ENCODE assay signal across 33 cellular contexts in the genomic region with DNA sequence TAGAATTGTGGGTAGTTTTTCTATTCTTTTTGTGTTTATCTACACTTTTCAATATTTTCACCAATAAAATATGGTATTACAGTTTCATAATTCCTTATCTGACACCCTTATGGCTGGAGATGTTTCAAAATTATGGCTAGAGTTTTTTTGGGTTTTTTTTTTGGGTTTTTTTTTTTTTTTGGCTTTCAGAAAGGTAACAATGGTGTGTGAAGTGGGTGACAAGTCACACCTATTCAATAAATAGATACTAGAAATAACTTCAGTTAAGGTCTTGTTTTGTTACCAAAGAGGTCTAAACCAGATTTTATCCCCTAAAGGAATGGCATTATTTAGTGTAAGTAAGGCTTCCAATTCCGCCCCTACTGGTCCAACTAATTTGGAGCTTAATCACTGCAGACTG.
"Had no signal": no experiment of that assay in that cellular context is flagged by ENCODE, and none has a peak within 500 bp of the region (broad histone marks: within the 10 kb centered on the region; RNA-seq: fewer than 3 reads in every experiment).

No MANE protein-coding gene starts in this region.

- H3K4me3 ChIP-seq: body of pancreas, esophagus squamous epithelium had no signal

- H3K27me3 Mint-ChIP-seq: activated CD8-positive, alpha-beta T cell treated with anti-CD3 and anti-CD28 coated beads for 36 hours; activated naive CD8-positive, alpha-beta T cell; activated T-helper 17 cell treated with anti-CD3 and anti-CD28 coated beads, Interleukin-2, amount 50 U/mL, for 72 hours; effector memory CD8-positive, alpha-beta T cell; T-helper 17 cell had no signal

- H3K36me3 ChIP-seq: esophagus squamous epithelium, WERI-Rb-1 had no signal

- ATAC-seq: activated CD8-positive, alpha-beta T cell treated with anti-CD3 and anti-CD28 coated beads for 36 hours; activated T-cell treated with anti-CD3 and anti-CD28 coated beads, Interleukin-2, amount 50 U/mL, for 4 hours; activated T-helper 17 cell treated with anti-CD3 and anti-CD28 coated beads, Interleukin-2, amount 50 U/mL, for 72 hours; body of pancreas; effector memory CD8-positive, alpha-beta T cell; T-helper 17 cell had no signal

- H3K9me3 ChIP-seq: body of pancreas, esophagus squamous epithelium had no signal

- H3K27ac ChIP-seq: body of pancreas, epithelial cell of prostate, esophagus squamous epithelium, WERI-Rb-1 had no signal

- FAIRE-seq: colon, endometrium, endothelial cell of umbilical vein had no signal

- H3K27ac Mint-ChIP-seq: activated T-helper 17 cell treated with anti-CD3 and anti-CD28 coated beads, Interleukin-2, amount 50 U/mL, for 72 hours; effector memory CD8-positive, alpha-beta T cell had no signal

- H3K9me3 Mint-ChIP-seq: activated CD8-positive, alpha-beta T cell treated with anti-CD3 and anti-CD28 coated beads for 36 hours; activated T-cell treated with anti-CD3 and anti-CD28 coated beads, Interleukin-2, amount 50 U/mL, for 4 hours; activated T-helper 17 cell treated with anti-CD3 and anti-CD28 coated beads, Interleukin-2, amount 50 U/mL, for 72 hours; effector memory CD8-positive, alpha-beta T cell; T-helper 2 cell treated with Interferon-gamma antibody and Interleukin-4, amounts not matched to agents 5 μg/mL and 100 μg/mL, for 36 hours had no signal

- DNase-seq: activated CD4-positive, alpha-beta T cell treated with anti-CD3 and anti-CD28 coated beads for 48 hours; activated CD4-positive, alpha-beta T cell treated with anti-CD3 and anti-CD28 coated beads, Interleukin-2, amount 50 U/mL, for 1 hour; activated CD4-positive, alpha-beta T cell treated with anti-CD3 and anti-CD28 coated beads, Interleukin-2, amount 50 U/mL, for 48 hours; activated CD4-positive, CD25-positive, alpha-beta regulatory T cell; activated CD4-positive, CD25-positive, alpha-beta regulatory T cell treated with anti-CD3 and anti-CD28 coated beads, Interleukin-2, amount 50 U/mL, for 72 hours; activated CD8-positive, alpha-beta memory T cell treated with anti-CD3 and anti-CD28 coated beads for 24 hours; activated CD8-positive, alpha-beta T cell treated with anti-CD3 and anti-CD28 coated beads for 36 hours; activated effector memory CD4-positive, alpha-beta T cell treated with Interleukin-2 at 50 U/mL for 16 hours; activated gamma-delta T cell treated with Interleukin-2 at 50 U/mL for 16 hours; activated naive CD4-positive, alpha-beta T cell treated with anti-CD3 and anti-CD28 coated beads, Interleukin-2, amount 50 U/mL, for 16 hours; activated naive CD4-positive, alpha-beta T cell treated with Interleukin-2 at 50 U/mL for 16 hours; activated T-cell treated with anti-CD3 and anti-CD28 coated beads, Interleukin-2, amount 50 U/mL, for 4 hours; amniotic stem cell; aorta; body of pancreas; caudate nucleus; cortex of kidney; dermis blood vessel endothelial cell; effector CD4-positive, alpha-beta T cell; effector memory CD8-positive, alpha-beta T cell; esophagus squamous epithelium; head of caudate nucleus; T-helper 1 cell; T-helper 17 cell; T1000; WERI-Rb-1 had no signal

- H3K4me3 Mint-ChIP-seq: activated naive CD8-positive, alpha-beta T cell; activated T-cell treated with anti-CD3 and anti-CD28 coated beads, Interleukin-2, amount 50 U/mL, for 4 hours; activated T-helper 17 cell treated with anti-CD3 and anti-CD28 coated beads, Interleukin-2, amount 50 U/mL, for 72 hours; effector memory CD8-positive, alpha-beta T cell; T-helper 17 cell had no signal

- H3K27me3 ChIP-seq: body of pancreas, esophagus squamous epithelium had no signal
